ENCODE assay signal across 8 cellular contexts in genomic region chr2:200765139-200765951, GRCh38. TPM values are rescaled to one million over a fixed set of nuclear protein-coding genes. Genes with fewer than 3 reads are reported as not detected.
A peak's percentile ranks its signal among the peaks of the same experiment; 100 is the strongest.
DNase-seq lines count a peak whose midpoint lies in the region; ATAC-seq and TF ChIP-seq lines count a peak whose summit lies in the region.

No MANE protein-coding gene starts in this region.

- intact Hi-C loops in left colon (cut with DNase I, micrococcal nuclease): no loop called here
- intact Hi-C loops in esophagus muscularis mucosa (cut with DNase I): no loop called here

- H3K4me3 ChIP-seq in esophagus muscularis mucosa: no peak overlapping the region

- ATAC-seq in HG03442 (IDR thresholded peaks at IDR 0.05; ENCODE audit: unreplicated experiment): peak; percentile 64
- peak; percentile 55 for ATAC-seq in left colon
- no peak for ATAC-seq in HG03342 (IDR thresholded peaks at IDR 0.05; ENCODE audit: unreplicated experiment)

- CTCF ChIA-PET in activated naive CD4-positive, alpha-beta T cell treated with anti-CD3 and anti-CD28 coated beads, Interleukin-2, amount 10 ng/mL, durations not matched to agents 7 days and 5 days (lab: Charles Lee): interaction anchor here (0.9 to 1.6 kb wide), 5 partner anchors 9 to 526 kb away, joined by 3 to 13 read pairs (median 3); no protein-coding TSS in a partner anchor

- no peaks in the 10 kb centered on the region for H3K36me3 Mint-ChIP-seq in activated naive CD4-positive, alpha-beta T cell treated with anti-CD3 and anti-CD28 coated beads, Interleukin-2, amount 10 ng/mL, durations not matched to agents 7 days and 5 days

- peak; percentile 45 for DNase-seq in COLO668 (lab: John Stamatoyannopoulos, UW; ENCODE audit: unreplicated experiment)
- no peak for DNase-seq in activated naive CD4-positive, alpha-beta T cell treated with anti-CD3 and anti-CD28 coated beads, Interleukin-2, amount 10 ng/mL, durations not matched to agents 7 days and 5 days
- DNase-seq in left colon: no peak
- no peak for DNase-seq in NCI-H82 treated with DMSO at 0.1 percent for 48 hours (lab: John Stamatoyannopoulos, UW; ENCODE audit: unreplicated experiment)
- DNase-seq in middle frontal gyrus (ENCODE audit: extremely low spot score, low spot score): no peak
- DNase-seq in esophagus muscularis mucosa (ENCODE audit: extremely low spot score): no peak

- H3K9me3 ChIP-seq in esophagus muscularis mucosa: no peaks in the 10 kb centered on the region

- WGBS in esophagus muscularis mucosa: 79% methylated on average over 2 of the region's 2 CpGs

- no peak overlapping the region for H3K27ac ChIP-seq in esophagus muscularis mucosa (replicated peaks in 1 of 4)

- no peaks in the 10 kb centered on the region for H3K27me3 ChIP-seq in esophagus muscularis mucosa

- H3K4me3 Mint-ChIP-seq in activated naive CD4-positive, alpha-beta T cell treated with anti-CD3 and anti-CD28 coated beads, Interleukin-2, amount 10 ng/mL, durations not matched to agents 7 days and 5 days: no peak overlapping the region

- no peaks in the 10 kb centered on the region for H3K9me3 Mint-ChIP-seq in activated naive CD4-positive, alpha-beta T cell treated with anti-CD3 and anti-CD28 coated beads, Interleukin-2, amount 10 ng/mL, durations not matched to agents 7 days and 5 days

- no peak for TF ChIP-seq POLR2A in esophagus muscularis mucosa (IDR thresholded peaks at IDR 0.05; ENCODE audit: low read depth)

- H3K4me1 ChIP-seq in esophagus muscularis mucosa: no peaks in the 10 kb centered on the region

- H3K27me3 Mint-ChIP-seq in activated naive CD4-positive, alpha-beta T cell treated with anti-CD3 and anti-CD28 coated beads, Interleukin-2, amount 10 ng/mL, durations not matched to agents 7 days and 5 days: peaks cover 11% of the 10 kb centered on the region

- H3K4me1 Mint-ChIP-seq in activated naive CD4-positive, alpha-beta T cell treated with anti-CD3 and anti-CD28 coated beads, Interleukin-2, amount 10 ng/mL, durations not matched to agents 7 days and 5 days: peaks cover 14% of the 10 kb centered on the region

- TF ChIP-seq EP300 in esophagus muscularis mucosa (IDR thresholded peaks at IDR 0.05): no peak

- TF ChIP-seq CTCF in esophagus muscularis mucosa (IDR thresholded peaks at IDR 0.05): no peak

- peak overlapping the region; percentile 46 for H3K27ac Mint-ChIP-seq in activated naive CD4-positive, alpha-beta T cell treated with anti-CD3 and anti-CD28 coated beads, Interleukin-2, amount 10 ng/mL, durations not matched to agents 7 days and 5 days

- no peaks in the 10 kb centered on the region for H3K36me3 ChIP-seq in esophagus muscularis mucosa

RNA-seq across cellular contexts. Expression of gene BZW1, which starts 46.4 kb away (rescaled TPM):
- total RNA-seq in left colon (100 to 1,000 TPM; 211 to 240 TPM), esophagus muscularis mucosa (100 to 1,000 TPM; 262 to 444 (median 376) TPM)
